Comparison of ENCODE assay signal across 23 cellular contexts in genomic region chr6:45078432-45078831, GRCh38.
"Had no signal": no experiment of that assay in that cellular context is flagged by ENCODE, and none has a peak within 500 bp of the region (broad histone marks: within the 10 kb centered on the region; RNA-seq: fewer than 3 reads in every experiment).

No MANE protein-coding gene starts in this region.

- H3K4me3 ChIP-seq: coronary artery, dorsolateral prefrontal cortex, esophagus muscularis mucosa, gastrocnemius medialis, heart right ventricle, left lung, lower lobe of right lung, mucosa of descending colon had no signal

- H3K27ac ChIP-seq: coronary artery, dorsolateral prefrontal cortex, esophagus muscularis mucosa, gastrocnemius medialis, heart right ventricle, left lung, lower lobe of right lung had no signal

- DNase-seq: dermis blood vessel endothelial cell; dorsolateral prefrontal cortex; effector CD4-positive, alpha-beta T cell; effector memory CD4-positive, alpha-beta T cell; foreskin fibroblast; foreskin melanocyte; gastrocnemius medialis; glutamatergic neuron; head of caudate nucleus; heart right ventricle; hippocampal formation; left cardiac atrium; left lung; left ventricle myocardium superior; lower lobe of right lung; mesenchymal stem cell; mucosa of descending colon had no signal

- H3K4me1 ChIP-seq: esophagus muscularis mucosa, gastrocnemius medialis, left lung, lower lobe of right lung had no signal

- H3K27me3 ChIP-seq: dorsolateral prefrontal cortex, esophagus muscularis mucosa, gastrocnemius medialis, heart right ventricle, left lung had no signal

- FAIRE-seq: colon, endothelial cell of umbilical vein, islet of Langerhans, keratinocyte had no signal

- H3K36me3 ChIP-seq: esophagus muscularis mucosa, gastrocnemius medialis, heart right ventricle, left lung, lower lobe of right lung had no signal

- ATAC-seq: gastrocnemius medialis, heart right ventricle, left cardiac atrium, left lung, left ventricle myocardium superior, lower lobe of right lung, mucosa of descending colon had no signal
